20 cellular contexts compared by ENCODE assay signal in genomic region chr14:19435852-19436251, GRCh38. TPM values are rescaled to one million over a fixed set of nuclear protein-coding genes. Genes with fewer than 3 reads are reported as not detected.
DNase-seq lines count a peak whose midpoint lies in the region; ATAC-seq, FAIRE-seq and TF ChIP-seq lines count a peak whose summit lies in the region.
"Not testable (repeated sequence)": the region's sequence is repeated elsewhere in the genome, so short reads cannot be mapped to it uniquely, and the experiment has no call there.
"Had no signal": no experiment of that assay in that cellular context is flagged by ENCODE, and none has a peak within 500 bp of the region (broad histone marks: within the 10 kb centered on the region; RNA-seq: fewer than 3 reads in every experiment).

No MANE protein-coding gene starts in this region.

- in situ Hi-C loops in HepG2 (cut with HindIII; ENCODE audit: extremely low pct_ligation_motif_present, low pct_unique_long_range_greater_than_20kb), result not testable (repeated sequence)

- CTCF ChIA-PET in HepG2 (lab: Yijun Ruan, JAX; ENCODE audit: low intra/inter-chr PET ratio, low total read pairs), result not testable (repeated sequence)

- POLR2A ChIA-PET in HepG2 (lab: Yijun Ruan, JAX), result not testable (repeated sequence)

- not testable (repeated sequence) for H3K36me3 ChIP-seq in RWPE2 (ENCODE audit: low read depth); HepG2 (replicated peaks in 1 of 2; ENCODE audit: control insufficient read depth in 1 of 2, insufficient read depth in 2 of 2, low read length in 2 of 2); lower lobe of right lung; mucosa of descending colon (ENCODE audit: low read depth); upper lobe of left lung; upper lobe of right lung

- H3K27me3 ChIP-seq in RWPE2 (ENCODE audit: insufficient read depth, poor library complexity, severe bottlenecking); HepG2 (ENCODE audit: control insufficient read depth in 1 of 2, insufficient read depth in 2 of 2, low read length in 2 of 2); lower lobe of right lung (ENCODE audit: low read depth); upper lobe of left lung; upper lobe of right lung: not testable (repeated sequence)

- H3K4me3 ChIP-seq in RWPE2 (ENCODE audit: severe bottlenecking); HepG2 (replicated peaks in 1 of 3; ENCODE audit: insufficient read depth in 1 of 3, low read depth in 2 of 3, low read length in 3 of 3); lower lobe of right lung; mucosa of descending colon; upper lobe of left lung; upper lobe of right lung: not testable (repeated sequence)

- not testable (repeated sequence) for DNase-seq in RWPE2 (ENCODE audit: low spot score); HepG2 (ENCODE audit: low spot score); lower lobe of right lung; mucosa of descending colon; upper lobe of left lung; upper lobe of right lung

- WGBS in HepG2 (ENCODE audit: low lambda C conversion rate), result no CpG with 5 or more reads among the region's 2 CpGs
- WGBS in upper lobe of left lung, 2 donors, result no CpG with 5 or more reads among the region's 2 CpGs

- ATAC-seq in RWPE2 (ENCODE audit: low read depth) (0 out of 3 replicates have a peak, but pooled peaks have one; percentile 21), HepG2 (peak; percentile 49; the same call in 2 of the 3 replicates), lower lobe of right lung (peak; percentile 13 to 53), mucosa of descending colon (peak; percentile 33), upper lobe of left lung (ENCODE audit: low FRiP score in 2 of 2) (peak; percentile 24 to 65), upper lobe of right lung (peak; percentile 24)

- H3K27ac ChIP-seq in RWPE2 (ENCODE audit: poor library complexity, severe bottlenecking); HepG2 (ENCODE audit: extremely low read length, insufficient read depth, low read length); lower lobe of right lung; upper lobe of left lung; upper lobe of right lung: not testable (repeated sequence)

- not testable (repeated sequence) for TF ChIP-seq RAD21 in HepG2 (CRISPR knock-in tag; IDR thresholded peaks at IDR 0.05)

- H3K9me3 ChIP-seq in RWPE2 (ENCODE audit: severe bottlenecking); HepG2 (ENCODE audit: low read length); lower lobe of right lung; mucosa of descending colon; upper lobe of left lung; upper lobe of right lung: not testable (repeated sequence)

- BruUV-seq in HepG2 (replicated peaks; lab: Mats Ljungman, UMichigan), result not testable (repeated sequence)

- H3K4me1 ChIP-seq in RWPE2 (ENCODE audit: insufficient read depth, poor library complexity, severe bottlenecking); HepG2 (ENCODE audit: insufficient read depth, low read length); lower lobe of right lung; mucosa of descending colon (ENCODE audit: low read depth); upper lobe of left lung; upper lobe of right lung: not testable (repeated sequence)

- not testable (repeated sequence) for H4K20me1 ChIP-seq in HepG2 (ENCODE audit: insufficient read depth, low read length)

- not testable (repeated sequence) for H3K9ac ChIP-seq in HepG2 (ENCODE audit: insufficient read depth, low read depth, low read length)

- not testable (repeated sequence) for H3K4me2 ChIP-seq in HepG2 (ENCODE audit: low read depth, low read length)

- FAIRE-seq in HepG2 (lab: Jason Lieb, UNC), result not testable (repeated sequence)

- not testable (repeated sequence) for TF ChIP-seq EP300 in HepG2 (IDR thresholded peaks at IDR 0.05; ENCODE audit: low read depth in 2 of 2, low read length in 2 of 2); HepG2 (CRISPR knock-in tag; IDR thresholded peaks at IDR 0.05; ENCODE audit: borderline replicate concordance); upper lobe of left lung (IDR thresholded peaks at IDR 0.05)

- not testable (repeated sequence) for H2AFZ ChIP-seq in HepG2 (ENCODE audit: low read length)

- TF ChIP-seq CTCF in RWPE2 (IDR thresholded peaks at IDR 0.05; ENCODE audit: poor library complexity, severe bottlenecking); HepG2 (CRISPR knock-in tag; IDR thresholded peaks at IDR 0.05); lower lobe of right lung (IDR thresholded peaks at IDR 0.05); mucosa of descending colon (IDR thresholded peaks at IDR 0.05); upper lobe of left lung (IDR thresholded peaks at IDR 0.05); upper lobe of right lung (IDR thresholded peaks at IDR 0.05): not testable (repeated sequence)

- TF ChIP-seq POLR2A in HepG2 (IDR thresholded peaks at IDR 0.05; ENCODE audit: insufficient read depth in 1 of 2, low read depth in 2 of 2, low read length in 2 of 2); upper lobe of left lung (IDR thresholded peaks at IDR 0.05): not testable (repeated sequence)

- intact Hi-C loops in HepG2 (cut with micrococcal nuclease; ENCODE audit: unreplicated experiment); lower lobe of right lung (cut with DNase I); mucosa of descending colon (cut with DNase I, micrococcal nuclease); upper lobe of right lung (cut with DNase I): not testable (repeated sequence)

- not testable (repeated sequence) for H3K79me2 ChIP-seq in HepG2 (ENCODE audit: insufficient read depth, low read length)

RNA-seq across cellular contexts. Expression of gene POTEG, which starts 1.7 kb away (rescaled TPM):
- not detected in 2 replicates for total RNA-seq in HepG2 (2016; rRNA removed; fragmentation: Illumina TruSeq; extraction: Trizol)
- not detected in 2 replicates for total RNA-seq in HepG2 (2016; cell fraction: cytosol; rRNA removed; fragmentation: Illumina TruSeq; extraction: Trizol; ENCODE audit: low read depth)
- not detected in 2 replicates for total RNA-seq in HepG2 (2016; cell fraction: insoluble cytoplasmic fraction; rRNA removed; fragmentation: Illumina TruSeq; extraction: Trizol)
- total RNA-seq in HepG2 (2016; cell fraction: membrane; rRNA removed; fragmentation: Illumina TruSeq; extraction: Trizol), result not detected in 2 replicates
- total RNA-seq in HepG2 (2016; cell fraction: nucleus; rRNA removed; fragmentation: Illumina TruSeq; extraction: Trizol), result not detected in 2 replicates
- not detected in 2 replicates for polyA plus RNA-seq in HepG2 (2011; rRNA removed)
- polyA plus RNA-seq in HepG2 (2011; cell fraction: cytosol; rRNA removed), result not detected in 2 replicates
- polyA plus RNA-seq in HepG2 (2011; cell fraction: nucleus; rRNA removed), result not detected in 2 replicates
- polyA plus RNA-seq in HepG2 (2012), result not detected in 2 replicates
- polyA plus RNA-seq in HepG2 (2016; cell fraction: cytosol; fragmentation: Illumina TruSeq; extraction: Trizol; ENCODE audit: low read depth), result not detected in 2 replicates
- polyA plus RNA-seq in HepG2 (2016; cell fraction: insoluble cytoplasmic fraction; fragmentation: Illumina TruSeq; extraction: Trizol; ENCODE audit: low read depth), result not detected in 2 replicates
- polyA plus RNA-seq in HepG2 (2016; cell fraction: membrane; fragmentation: Illumina TruSeq; extraction: Trizol; ENCODE audit: low read depth), result not detected in 2 replicates
- polyA plus RNA-seq in HepG2 (2016; cell fraction: nucleus; fragmentation: Illumina TruSeq; extraction: Trizol; ENCODE audit: insufficient read depth, low read depth), result not detected in 2 replicates
- not detected in 2 replicates for polyA minus RNA-seq in HepG2 (2011; rRNA and poly(A)+ RNA removed; ENCODE audit: low replicate concordance)
- polyA minus RNA-seq in HepG2 (2011; cell fraction: cytosol; rRNA and poly(A)+ RNA removed), result not detected in 2 replicates
- polyA minus RNA-seq in HepG2 (2011; cell fraction: nucleus; rRNA and poly(A)+ RNA removed), result not detected in 2 replicates
- not detected for total RNA-seq in lower lobe of right lung
- not detected for total RNA-seq in mucosa of descending colon
- not detected for total RNA-seq in upper lobe of left lung
- not detected for total RNA-seq in upper lobe of right lung
- total RNA-seq: A172; A673; B cell; Caco-2; Calu3; CD4-positive, alpha-beta memory T cell; CD4-positive, alpha-beta T cell; CD4-positive, CD25-positive, alpha-beta regulatory T cell; CD8-positive, alpha-beta memory T cell; CD8-positive, alpha-beta T cell had no signal
- polyA plus RNA-seq: A549; AG04450; BJ; CD14-positive monocyte; CD4-positive, alpha-beta memory T cell; CD4-positive, CD25-positive, alpha-beta regulatory T cell; CD8-positive, alpha-beta memory T cell had no signal
